Comparison of ENCODE assay signal across 30 cellular contexts in genomic region chr6:67094431-67094830, GRCh38.
"Had no signal": no experiment of that assay in that cellular context is flagged by ENCODE, and none has a peak within 500 bp of the region (broad histone marks: within the 10 kb centered on the region; RNA-seq: fewer than 3 reads in every experiment).

No MANE protein-coding gene starts in this region.

- H3K4me3 ChIP-seq: adrenal gland, ascending aorta, body of pancreas, breast epithelium, cardiac muscle cell had no signal

- H3K9me3 ChIP-seq: adrenal gland, ascending aorta, body of pancreas, breast epithelium had no signal

- H3K27ac ChIP-seq: adrenal gland, ascending aorta, body of pancreas, brain microvascular endothelial cell, breast epithelium, cardiac muscle cell had no signal

- H3K27me3 ChIP-seq: adrenal gland, ascending aorta, body of pancreas, brain microvascular endothelial cell, breast epithelium, cardiac muscle cell had no signal

- H3K4me1 ChIP-seq: adrenal gland, ascending aorta, body of pancreas, breast epithelium had no signal

- DNase-seq: activated effector memory CD4-positive, alpha-beta T cell treated with anti-CD3 and anti-CD28 coated beads, Interleukin-2, amount 50 U/mL, for 16 hours; activated effector memory CD4-positive, alpha-beta T cell treated with Interleukin-2 at 50 U/mL for 16 hours; activated gamma-delta T cell; activated gamma-delta T cell treated with Interleukin-2 at 50 U/mL for 16 hours; activated naive CD4-positive, alpha-beta T cell; activated naive CD4-positive, alpha-beta T cell treated with anti-CD3 and anti-CD28 coated beads for 36 hours; activated naive CD4-positive, alpha-beta T cell treated with anti-CD3 and anti-CD28 coated beads, Interleukin-2, amount 10 ng/mL, durations not matched to agents 7 days and 5 days; activated naive CD4-positive, alpha-beta T cell treated with anti-CD3 and anti-CD28 coated beads, Interleukin-2, amount 50 U/mL, for 16 hours; activated naive CD4-positive, alpha-beta T cell treated with Interleukin-2 at 50 U/mL for 16 hours; activated naive CD8-positive, alpha-beta T cell treated with anti-CD3 and anti-CD28 coated beads for 36 hours; activated naive CD8-positive, alpha-beta T cell treated with anti-CD3 and anti-CD28 coated beads, Interleukin-2, amount 10 ng/mL, durations not matched to agents 7 days and 5 days; activated naive CD8-positive, alpha-beta T cell treated with anti-CD3 and anti-CD28 coated beads, Interleukin-2, amount 50 U/mL, for 24 hours; activated T-cell treated with anti-CD3 and anti-CD28 coated beads, Interleukin-2, amount 50 U/mL, for 1 hour; activated T-cell treated with anti-CD3 and anti-CD28 coated beads, Interleukin-2, amount 50 U/mL, for 24 hours; activated T-cell treated with anti-CD3 and anti-CD28 coated beads, Interleukin-2, amount 50 U/mL, for 4 hours; activated T-cell treated with anti-CD3 and anti-CD28 coated beads, Interleukin-2, amount 50 U/mL, for 48 hours; activated T-cell treated with anti-CD3 and anti-CD28 coated beads, Interleukin-2, amount 50 U/mL, for 72 hours; adrenal gland; amniotic stem cell; amygdala; anterior cingulate cortex; aorta; body of pancreas; brain microvascular endothelial cell; caudate nucleus; central memory CD4-positive, alpha-beta T cell; cerebellar nuclear complex had no signal

- H3K36me3 ChIP-seq: adrenal gland, ascending aorta, brain microvascular endothelial cell, breast epithelium, cardiac muscle cell had no signal
